In genomic region chr1:26132825-26133167, GRCh38 we compare ENCODE assay signal across 26 cellular contexts. TPM values are rescaled to one million over a fixed set of nuclear protein-coding genes. Genes with fewer than 3 reads are reported as not detected.
DNase-seq lines count a peak whose midpoint lies in the region; ATAC-seq, FAIRE-seq and TF ChIP-seq lines count a peak whose summit lies in the region.
"Had no signal": no experiment of that assay in that cellular context is flagged by ENCODE, and none has a peak within 500 bp of the region (broad histone marks: within the 10 kb centered on the region; RNA-seq: fewer than 3 reads in every experiment).

No MANE protein-coding gene starts in this region.

- H3K27ac Mint-ChIP-seq in activated naive CD4-positive, alpha-beta T cell treated with anti-CD3 and anti-CD28 coated beads for 36 hours: peak overlapping the region; percentile 72
- H3K27ac Mint-ChIP-seq in natural killer cell: no peak overlapping the region
- H3K27ac Mint-ChIP-seq: CD4-positive, alpha-beta T cell; CD8-positive, alpha-beta memory T cell had no signal

- no peak overlapping the region for H4K8ac ChIP-seq in trophoblast cell (ENCODE audit: low read depth, low read length)

- no peaks in the 10 kb centered on the region for H3K9me1 ChIP-seq in K562 (ENCODE audit: control insufficient read depth, insufficient read depth, low read length)

- WGBS in K562 (ENCODE audit: insufficient coverage, low coverage, missing lambda C conversion rate): 86% methylated on average over 2 of the region's 2 CpGs
- WGBS in trophoblast cell (ENCODE audit: extremely low coverage, insufficient coverage, insufficient read length): no CpG with 5 or more reads among the region's 2 CpGs

- H2AK5ac ChIP-seq in trophoblast cell (ENCODE audit: low read length): peak overlapping the region; percentile 52

- no peaks in the 10 kb centered on the region for H3K27me3 Mint-ChIP-seq in activated naive CD4-positive, alpha-beta T cell treated with anti-CD3 and anti-CD28 coated beads for 36 hours (ENCODE audit: low read depth)
- peaks cover 39 to 70% of the 10 kb centered on the region in 2 donors for H3K27me3 Mint-ChIP-seq in natural killer cell (ENCODE audit: low read depth in 2 of 2)
- H3K27me3 Mint-ChIP-seq: CD4-positive, alpha-beta T cell had no signal

- H3K79me2 ChIP-seq in K562 (ENCODE audit: control insufficient read depth, insufficient read depth, low read length): peaks cover 6% of the 10 kb centered on the region; the same call in 2 of the 3 replicates
- H3K79me2 ChIP-seq in trophoblast cell (ENCODE audit: control insufficient read depth, insufficient read depth, low read length, poor library complexity): no peaks in the 10 kb centered on the region

- no peak for FAIRE-seq in K562 (lab: Jason Lieb, UNC)
- FAIRE-seq: A549, D721Med, G401.6, GM12892, GM19239, H1 had no signal

- no peak overlapping the region for H3K4ac ChIP-seq in trophoblast cell (ENCODE audit: low read depth, low read length)

- H3K9ac ChIP-seq in K562 (ENCODE audit: insufficient read depth in 1 of 2, low read depth in 2 of 2, low read length in 2 of 2): peak overlapping the region in 1 of 2 experiments; percentile 69; a peak in 1 of 4 replicates
- no peak overlapping the region for H3K9ac ChIP-seq in trophoblast cell (ENCODE audit: low read length)
- H3K9ac ChIP-seq: BLaER1 treated with 17β-estradiol and CSF1 and Interleukin-3, amounts not matched to agents 10 nM and 100 nM; GM23248 had no signal

- H3K4me3 Mint-ChIP-seq in activated naive CD4-positive, alpha-beta T cell treated with anti-CD3 and anti-CD28 coated beads for 36 hours: no peak overlapping the region
- no peak overlapping the region for H3K4me3 Mint-ChIP-seq in natural killer cell
- H3K4me3 Mint-ChIP-seq: CD14-positive monocyte; CD4-positive, alpha-beta T cell; CD8-positive, alpha-beta memory T cell had no signal

- CTCF ChIA-PET in activated naive CD4-positive, alpha-beta T cell treated with anti-CD3 and anti-CD28 coated beads for 36 hours (lab: Charles Lee): no interaction called here
- CTCF ChIA-PET in K562 (lab: Yijun Ruan, JAX; ENCODE audit: low intra/inter-chr PET ratio): no interaction called here

- H3K36me3 ChIP-seq in K562 (ENCODE audit: control insufficient read depth, insufficient read depth, low read length) (no peaks in the 10 kb centered on the region), trophoblast cell (ENCODE audit: control insufficient read depth in 1 of 2, insufficient read depth in 2 of 2, low read length in 2 of 2) (no peaks in the 10 kb centered on the region)
- H3K36me3 ChIP-seq: BE2C; BLaER1 treated with 17β-estradiol and CSF1 and Interleukin-3, amounts not matched to agents 10 nM and 100 nM had no signal

- TF ChIP-seq RAD21 in K562 (CRISPR knock-in tag; conservative IDR thresholded peaks at IDR 0.05 in 1 of 2, IDR thresholded peaks at IDR 0.05 in 1 of 2): no peak

- H2AFZ ChIP-seq in K562 (ENCODE audit: low read depth, low read length) (peak overlapping the region; percentile 67), trophoblast cell (ENCODE audit: insufficient read depth, low read length, poor library complexity) (no peak overlapping the region)
- H2AFZ ChIP-seq: GM23248 had no signal

- TF ChIP-seq CTCF in K562 (IDR thresholded peaks at IDR 0.05 in 2 of 3, conservative IDR thresholded peaks at IDR 0.05 in 1 of 3; ENCODE audit: insufficient read depth in 2 of 3, low read depth in 1 of 3, low read length in 3 of 3): no peak
- TF ChIP-seq CTCF in natural killer cell (IDR thresholded peaks at IDR 0.05): no peak

- intact Hi-C loops in activated naive CD4-positive, alpha-beta T cell treated with anti-CD3 and anti-CD28 coated beads for 36 hours (cut with micrococcal nuclease): no loop called here
- intact Hi-C loops in K562 (cut with micrococcal nuclease): no loop called here
- intact Hi-C loops in natural killer cell (cut with micrococcal nuclease): no loop called here

- POLR2A ChIA-PET in K562 (lab: Yijun Ruan, JAX): interaction anchor here (0.9 to 1.3 kb wide), 4 partner anchors 9 to 97 kb away, joined by 3 read pairs; no protein-coding TSS in a partner anchor

- no peak overlapping the region for H3K4me3 ChIP-seq in K562
- H3K4me3 ChIP-seq in trophoblast cell (ENCODE audit: low read depth, low read length): no peak overlapping the region
- H3K4me3 ChIP-seq: A549; BLaER1 treated with 17β-estradiol and CSF1 and Interleukin-3, amounts not matched to agents 10 nM and 100 nM; GM23248 had no signal

- H3K4me1 Mint-ChIP-seq in activated naive CD4-positive, alpha-beta T cell treated with anti-CD3 and anti-CD28 coated beads for 36 hours (ENCODE audit: low read depth): peaks cover 20% of the 10 kb centered on the region
- H3K4me1 Mint-ChIP-seq in natural killer cell: peaks cover 3 to 4% of the 10 kb centered on the region in 2 donors

- TF ChIP-seq EP300 in K562 (IDR thresholded peaks at IDR 0.05; ENCODE audit: low read length): no peak

- no peak for ATAC-seq in K562
- ATAC-seq in natural killer cell: no peak
- no peak for ATAC-seq in GM18909 (IDR thresholded peaks at IDR 0.05; ENCODE audit: poor library complexity, unreplicated experiment)
- ATAC-seq: A549 had no signal

- H4K20me1 ChIP-seq in K562 (replicated peaks; ENCODE audit: control insufficient read depth, insufficient read depth, low read length): no peaks in the 10 kb centered on the region
- H4K20me1 ChIP-seq: BLaER1 treated with 17β-estradiol and CSF1 and Interleukin-3, amounts not matched to agents 10 nM and 100 nM had no signal

- H3K27me3 ChIP-seq in K562 (ENCODE audit: control insufficient read depth in 2 of 2, insufficient read depth in 2 of 2, low read length in 2 of 2) (no peaks in the 10 kb centered on the region), trophoblast cell (ENCODE audit: insufficient read depth, low read length) (no peaks in the 10 kb centered on the region)
- H3K27me3 ChIP-seq: BE2C; BLaER1 treated with 17β-estradiol and CSF1 and Interleukin-3, amounts not matched to agents 10 nM and 100 nM had no signal

- H3K23ac ChIP-seq in trophoblast cell (ENCODE audit: low read length): no peak overlapping the region

- H3K79me1 ChIP-seq in trophoblast cell (ENCODE audit: low read length): no peaks in the 10 kb centered on the region

- H3K18ac ChIP-seq in trophoblast cell (ENCODE audit: low read length): no peak overlapping the region

- in situ Hi-C loops in K562 (cut with MboI): no loop called here

- no peaks in the 10 kb centered on the region for H3K36me3 Mint-ChIP-seq in activated naive CD4-positive, alpha-beta T cell treated with anti-CD3 and anti-CD28 coated beads for 36 hours (ENCODE audit: low read depth)
- H3K36me3 Mint-ChIP-seq in natural killer cell: no peaks in the 10 kb centered on the region
- H3K36me3 Mint-ChIP-seq: CD14-positive monocyte had no signal

- BruUV-seq in K562 (replicated peaks; lab: Mats Ljungman, UMichigan): no TSS peak

- no peak overlapping the region for H2BK12ac ChIP-seq in trophoblast cell (ENCODE audit: low read length)

- peaks cover 23 to 40% of the 10 kb centered on the region in 2 experiments for H3K4me1 ChIP-seq in K562 (replicated peaks in 1 of 2; ENCODE audit: control insufficient read depth in 2 of 2, insufficient read depth in 2 of 2, low read length in 2 of 2)
- H3K4me1 ChIP-seq in trophoblast cell (ENCODE audit: control insufficient read depth in 1 of 2, insufficient read depth in 2 of 2, low read length in 2 of 2): no peaks in the 10 kb centered on the region
- H3K4me1 ChIP-seq: A549, BE2C had no signal

- no peak overlapping the region for H2BK120ac ChIP-seq in trophoblast cell (ENCODE audit: insufficient read depth, low read length, poor library complexity)

- H4K12ac ChIP-seq in trophoblast cell (ENCODE audit: low read depth, low read length): no peak overlapping the region

- H4K91ac ChIP-seq in trophoblast cell (ENCODE audit: low read depth, low read length): no peak overlapping the region

- no peak for DNase-seq in activated naive CD4-positive, alpha-beta T cell treated with anti-CD3 and anti-CD28 coated beads for 36 hours
- no peak for DNase-seq in activated naive CD4-positive, alpha-beta T cell (lab: John Stamatoyannopoulos, UW)
- DNase-seq in K562 (ENCODE audit: extremely low read depth in 1 of 4, low spot score in 3 of 4) (no peak), trophoblast cell (no peak), natural killer cell (no peak), substantia nigra (lab: John Stamatoyannopoulos, UW) (no peak)
- DNase-seq: 8988T; ACHN; AML-193; BE2C; CD4-positive, alpha-beta T cell; CD8-positive, alpha-beta memory T cell; DMS 273 treated with DMSO at 0.1 percent for 48 hours; DMS79; GM23248; HCEC 1CT had no signal

- TF ChIP-seq POLR2A in K562 (conservative IDR thresholded peaks at IDR 0.05): no peak

- H3K4me2 ChIP-seq in K562 (ENCODE audit: insufficient read depth, low read length): no peak overlapping the region; the same call in 1 of the 2 replicates
- H3K4me2 ChIP-seq in trophoblast cell (ENCODE audit: low read length): no peak overlapping the region
- H3K4me2 ChIP-seq: A549; BLaER1 treated with 17β-estradiol and CSF1 and Interleukin-3, amounts not matched to agents 10 nM and 100 nM had no signal

- H3K9me3 Mint-ChIP-seq in activated naive CD4-positive, alpha-beta T cell treated with anti-CD3 and anti-CD28 coated beads for 36 hours: no peaks in the 10 kb centered on the region
- H3K9me3 Mint-ChIP-seq in natural killer cell: no peaks in the 10 kb centered on the region
- H3K9me3 Mint-ChIP-seq: CD4-positive, alpha-beta T cell had no signal

- no peak overlapping the region for H3K14ac ChIP-seq in trophoblast cell (ENCODE audit: low read length)

- H3K27ac ChIP-seq in K562 (ENCODE audit: extremely low read depth, low read depth, low read length) (peak overlapping the region; percentile 7; the same call in 1 of the 3 replicates), trophoblast cell (ENCODE audit: low read depth, low read length) (no peak overlapping the region), substantia nigra (ENCODE audit: low read depth, low read length, poor library complexity, severe bottlenecking) (no peak overlapping the region)
- H3K27ac ChIP-seq: A549; BLaER1 treated with 17β-estradiol and CSF1 and Interleukin-3, amounts not matched to agents 10 nM and 100 nM; GM23248 had no signal

- no peak overlapping the region for H2BK5ac ChIP-seq in trophoblast cell (ENCODE audit: low read depth, low read length, poor library complexity)

- H3K9me3 ChIP-seq in K562 (replicated peaks; ENCODE audit: control insufficient read depth, insufficient read depth, low read depth, low read length): no peaks in the 10 kb centered on the region
- no peaks in the 10 kb centered on the region for H3K9me3 ChIP-seq in trophoblast cell (ENCODE audit: insufficient read depth, low read depth, low read length)
- H3K9me3 ChIP-seq: A549, BE2C had no signal

RNA-seq across cellular contexts. Expression of gene PDIK1L, which starts 21.2 kb away (rescaled TPM):
- 10 to 100 TPM; 20.5 to 21.4 TPM for total RNA-seq in activated naive CD4-positive, alpha-beta T cell treated with anti-CD3 and anti-CD28 coated beads for 36 hours
- 13.8 and 29.1 TPM in 2 replicates for total RNA-seq in K562 (2011; cell fraction: chromatin; rRNA removed; ENCODE audit: low replicate concordance)
- total RNA-seq in K562 (2011; cell fraction: nucleolus; rRNA removed): 6.7 and 10.4 TPM in 2 replicates
- total RNA-seq in K562 (2011; cell fraction: nucleoplasm; rRNA removed): 15.9 and 18.4 TPM in 2 replicates
- total RNA-seq in K562 (2014; rRNA removed): 12.8 and 13.7 TPM in 2 replicates
- total RNA-seq in K562 (2014; rRNA removed; fragmentation: Illumina TruSeq; extraction: Trizol): 30.2 and 36.1 TPM in 2 replicates
- total RNA-seq in K562 (2015; rRNA removed; fragmentation: Illumina TruSeq; extraction: Trizol): 21.6 and 23.3 TPM in 2 replicates
- 26.3 TPM in 2 replicates for total RNA-seq in K562 (2021)
- polyA plus RNA-seq in K562 (2011; rRNA removed): 23.8 and 24.5 TPM in 2 replicates
- 3.7 and 9.8 TPM in 2 replicates for polyA plus RNA-seq in K562 (2011; cell fraction: cytosol; rRNA removed)
- polyA plus RNA-seq in K562 (2011; cell fraction: nucleus; rRNA removed): 7.5 and 9.5 TPM in 2 replicates
- 13.0 and 15.6 TPM in 2 replicates for polyA plus RNA-seq in K562 (2012)
- polyA plus RNA-seq in K562 (2014; fragmentation: Illumina TruSeq; extraction: Trizol): 19.8 and 20.0 TPM in 2 replicates
- polyA plus RNA-seq in K562 (2014; fragmentation: Nextera tagmentation; extraction: Ambion mirVana): 10 to 100 TPM; 14.7 to 21.5 TPM
- 13.6 and 13.9 TPM in 2 replicates for polyA plus RNA-seq in K562 (2014; rRNA removed)
- 49.3 and 52.4 TPM in 2 replicates for polyA minus RNA-seq in K562 (2011; rRNA and poly(A)+ RNA removed)
- 17.2 and 17.6 TPM in 2 replicates for polyA minus RNA-seq in K562 (2011; cell fraction: cytosol; rRNA and poly(A)+ RNA removed)
- polyA minus RNA-seq in K562 (2011; cell fraction: nucleus; rRNA and poly(A)+ RNA removed): 4.3 and 10.4 TPM in 2 replicates
- polyA plus RNA-seq in trophoblast cell (2013): 1.3 and 1.7 TPM in 2 replicates
- total RNA-seq in natural killer cell: 1 to 10 TPM; 3.1 to 8.2 (median 8.1) TPM

RNA-seq across cellular contexts. Expression of gene FAM110D, which starts 26.1 kb away (rescaled TPM):
- under 1 TPM in 1 of 2 experiments, not detected in 1; 0.07 TPM for total RNA-seq in activated naive CD4-positive, alpha-beta T cell treated with anti-CD3 and anti-CD28 coated beads for 36 hours
- 0.92 and 1.5 TPM in 2 replicates for total RNA-seq in K562 (2011; cell fraction: chromatin; rRNA removed; ENCODE audit: low replicate concordance)
- total RNA-seq in K562 (2011; cell fraction: nucleolus; rRNA removed): 0.79 and 1.3 TPM in 2 replicates
- 1.5 and 2.1 TPM in 2 replicates for total RNA-seq in K562 (2011; cell fraction: nucleoplasm; rRNA removed)
- 0.64 and 0.69 TPM in 2 replicates for total RNA-seq in K562 (2014; rRNA removed)
- 0.26 and 0.33 TPM in 2 replicates for total RNA-seq in K562 (2014; rRNA removed; fragmentation: Illumina TruSeq; extraction: Trizol)
- total RNA-seq in K562 (2015; rRNA removed; fragmentation: Illumina TruSeq; extraction: Trizol): 0.29 and 0.34 TPM in 2 replicates
- total RNA-seq in K562 (2021): 0.58 and 0.62 TPM in 2 replicates
- polyA plus RNA-seq in K562 (2011; rRNA removed): 0.60 and 0.67 TPM in 2 replicates
- polyA plus RNA-seq in K562 (2011; cell fraction: cytosol; rRNA removed): 0.54 and 0.63 TPM in 2 replicates
- polyA plus RNA-seq in K562 (2011; cell fraction: nucleus; rRNA removed): 0.76 and 1.1 TPM in 2 replicates
- 0.53 and 0.86 TPM in 2 replicates for polyA plus RNA-seq in K562 (2012)
- polyA plus RNA-seq in K562 (2014; fragmentation: Illumina TruSeq; extraction: Trizol): 0.18 and 0.33 TPM in 2 replicates
- under 1 TPM; 0.04 to 0.11 TPM for polyA plus RNA-seq in K562 (2014; fragmentation: Nextera tagmentation; extraction: Ambion mirVana)
- 0.80 and 1.1 TPM in 2 replicates for polyA plus RNA-seq in K562 (2014; rRNA removed)
- 0.14 and 0.27 TPM in 2 replicates for polyA minus RNA-seq in K562 (2011; rRNA and poly(A)+ RNA removed)
- polyA minus RNA-seq in K562 (2011; cell fraction: cytosol; rRNA and poly(A)+ RNA removed): 0.55 TPM in 1 of 2 replicates, not detected in the other
- 0.54 and 0.67 TPM in 2 replicates for polyA minus RNA-seq in K562 (2011; cell fraction: nucleus; rRNA and poly(A)+ RNA removed)
- 0.39 and 0.53 TPM in 2 replicates for polyA plus RNA-seq in trophoblast cell (2013)
- not detected for total RNA-seq in natural killer cell
- total RNA-seq: CD4-positive, alpha-beta T cell; CD8-positive, alpha-beta memory T cell; GM23248 had no signal
- polyA plus RNA-seq: CD14-positive monocyte; CD8-positive, alpha-beta memory T cell; GM23248 had no signal

RNA-seq across cellular contexts. Expression of gene C1orf232, which starts 36.0 kb away (rescaled TPM):
- total RNA-seq in activated naive CD4-positive, alpha-beta T cell treated with anti-CD3 and anti-CD28 coated beads for 36 hours: not detected
- total RNA-seq in K562 (2011; cell fraction: chromatin; rRNA removed; ENCODE audit: low replicate concordance): not detected in 2 replicates
- total RNA-seq in K562 (2011; cell fraction: nucleolus; rRNA removed): not detected in 2 replicates
- total RNA-seq in K562 (2011; cell fraction: nucleoplasm; rRNA removed): not detected in 2 replicates
- total RNA-seq in K562 (2014; rRNA removed) (not detected in 2 replicates), K562 (2014; rRNA removed; fragmentation: Illumina TruSeq; extraction: Trizol) (not detected in 2 replicates), K562 (2015; rRNA removed; fragmentation: Illumina TruSeq; extraction: Trizol) (not detected in 2 replicates), K562 (2021) (not detected in 2 replicates), natural killer cell (not detected)
- polyA plus RNA-seq in K562 (2011; rRNA removed) (not detected in 2 replicates), K562 (2014; fragmentation: Illumina TruSeq; extraction: Trizol) (not detected in 2 replicates), K562 (2014; fragmentation: Nextera tagmentation; extraction: Ambion mirVana) (not detected), K562 (2014; rRNA removed) (not detected in 2 replicates)
- not detected in 2 replicates for polyA plus RNA-seq in K562 (2011; cell fraction: cytosol; rRNA removed)
- not detected in 2 replicates for polyA plus RNA-seq in K562 (2011; cell fraction: nucleus; rRNA removed)
- not detected in 2 replicates for polyA plus RNA-seq in K562 (2012)
- not detected in 2 replicates for polyA minus RNA-seq in K562 (2011; rRNA and poly(A)+ RNA removed)
- polyA minus RNA-seq in K562 (2011; cell fraction: cytosol; rRNA and poly(A)+ RNA removed): not detected in 2 replicates
- polyA minus RNA-seq in K562 (2011; cell fraction: nucleus; rRNA and poly(A)+ RNA removed): not detected in 2 replicates
- polyA plus RNA-seq in trophoblast cell (2013): not detected in 2 replicates
- total RNA-seq: CD4-positive, alpha-beta T cell; CD8-positive, alpha-beta memory T cell; GM23248; H1; H7 had no signal
- polyA plus RNA-seq: A549; CD14-positive monocyte; CD8-positive, alpha-beta memory T cell; GM23248; H1 had no signal

RNA-seq across cellular contexts. Expression of gene ZNF593, which starts 36.9 kb away (rescaled TPM):
- 10 to 100 TPM; 24.0 to 26.8 TPM for total RNA-seq in activated naive CD4-positive, alpha-beta T cell treated with anti-CD3 and anti-CD28 coated beads for 36 hours
- 12.7 and 40.0 TPM in 2 replicates for total RNA-seq in K562 (2011; cell fraction: chromatin; rRNA removed; ENCODE audit: low replicate concordance)
- 55.5 and 60.9 TPM in 2 replicates for total RNA-seq in K562 (2011; cell fraction: nucleolus; rRNA removed)
- 22.8 and 27.3 TPM in 2 replicates for total RNA-seq in K562 (2011; cell fraction: nucleoplasm; rRNA removed)
- 233 and 259 TPM in 2 replicates for total RNA-seq in K562 (2014; rRNA removed)
- total RNA-seq in K562 (2014; rRNA removed; fragmentation: Illumina TruSeq; extraction: Trizol): 16.2 and 32.2 TPM in 2 replicates
- total RNA-seq in K562 (2015; rRNA removed; fragmentation: Illumina TruSeq; extraction: Trizol): 66.3 and 76.7 TPM in 2 replicates
- total RNA-seq in K562 (2021): 125 and 144 TPM in 2 replicates
- 48.2 and 51.6 TPM in 2 replicates for polyA plus RNA-seq in K562 (2011; rRNA removed)
- polyA plus RNA-seq in K562 (2011; cell fraction: cytosol; rRNA removed): 107 and 284 TPM in 2 replicates
- 48.1 and 66.6 TPM in 2 replicates for polyA plus RNA-seq in K562 (2011; cell fraction: nucleus; rRNA removed)
- 81.5 and 109 TPM in 2 replicates for polyA plus RNA-seq in K562 (2012)
- 37.2 and 58.8 TPM in 2 replicates for polyA plus RNA-seq in K562 (2014; fragmentation: Illumina TruSeq; extraction: Trizol)
- 10 to 100 TPM in 1 of 2 experiments, 1 to 10 TPM in 1; 9.8 to 27.1 TPM for polyA plus RNA-seq in K562 (2014; fragmentation: Nextera tagmentation; extraction: Ambion mirVana)
- 313 and 334 TPM in 2 replicates for polyA plus RNA-seq in K562 (2014; rRNA removed)
- polyA minus RNA-seq in K562 (2011; rRNA and poly(A)+ RNA removed): 6.5 and 11.3 TPM in 2 replicates
- polyA minus RNA-seq in K562 (2011; cell fraction: cytosol; rRNA and poly(A)+ RNA removed): 20.5 and 28.1 TPM in 2 replicates
- polyA minus RNA-seq in K562 (2011; cell fraction: nucleus; rRNA and poly(A)+ RNA removed): 27.1 and 36.7 TPM in 2 replicates
- 39.8 and 44.2 TPM in 2 replicates for polyA plus RNA-seq in trophoblast cell (2013)
- total RNA-seq in natural killer cell: 10 to 100 TPM in 2 of 3 donors, 1 to 10 TPM in 1; 8.6 to 17.8 (median 15.6) TPM

RNA-seq across cellular contexts. Expression of gene ZNF593OS, which starts 38.8 kb away (rescaled TPM):
- total RNA-seq in activated naive CD4-positive, alpha-beta T cell treated with anti-CD3 and anti-CD28 coated beads for 36 hours: not detected
- total RNA-seq in K562 (2011; cell fraction: chromatin; rRNA removed; ENCODE audit: low replicate concordance): not detected in 2 replicates
- 0.33 TPM in 1 of 2 replicates, not detected in the other for total RNA-seq in K562 (2011; cell fraction: nucleolus; rRNA removed)
- not detected in 2 replicates for total RNA-seq in K562 (2011; cell fraction: nucleoplasm; rRNA removed)
- not detected in 2 replicates for total RNA-seq in K562 (2014; rRNA removed)
- total RNA-seq in K562 (2014; rRNA removed; fragmentation: Illumina TruSeq; extraction: Trizol): not detected in 2 replicates
- total RNA-seq in K562 (2015; rRNA removed; fragmentation: Illumina TruSeq; extraction: Trizol): not detected in 2 replicates
- total RNA-seq in K562 (2021): not detected in 2 replicates
- polyA plus RNA-seq in K562 (2011; rRNA removed): not detected in 2 replicates
- polyA plus RNA-seq in K562 (2011; cell fraction: cytosol; rRNA removed): 0.04 TPM in 1 of 2 replicates, not detected in the other
- not detected in 2 replicates for polyA plus RNA-seq in K562 (2011; cell fraction: nucleus; rRNA removed)
- 1.5 and 1.6 TPM in 2 replicates for polyA plus RNA-seq in K562 (2012)
- polyA plus RNA-seq in K562 (2014; fragmentation: Illumina TruSeq; extraction: Trizol): not detected in 2 replicates
- polyA plus RNA-seq in K562 (2014; fragmentation: Nextera tagmentation; extraction: Ambion mirVana): under 1 TPM; 0.24 to 0.27 TPM
- not detected in 2 replicates for polyA plus RNA-seq in K562 (2014; rRNA removed)
- not detected in 2 replicates for polyA minus RNA-seq in K562 (2011; rRNA and poly(A)+ RNA removed)
- polyA minus RNA-seq in K562 (2011; cell fraction: cytosol; rRNA and poly(A)+ RNA removed): not detected in 2 replicates
- polyA minus RNA-seq in K562 (2011; cell fraction: nucleus; rRNA and poly(A)+ RNA removed): 0.67 TPM in 1 of 2 replicates, not detected in the other
- polyA plus RNA-seq in trophoblast cell (2013): not detected in 2 replicates
- total RNA-seq in natural killer cell: not detected
- total RNA-seq: CD4-positive, alpha-beta T cell; CD8-positive, alpha-beta memory T cell; GM23248; H1; H7 had no signal
- polyA plus RNA-seq: A549, H1 had no signal
